Comparison of ENCODE assay signal across 19 cellular contexts in the genomic region with DNA sequence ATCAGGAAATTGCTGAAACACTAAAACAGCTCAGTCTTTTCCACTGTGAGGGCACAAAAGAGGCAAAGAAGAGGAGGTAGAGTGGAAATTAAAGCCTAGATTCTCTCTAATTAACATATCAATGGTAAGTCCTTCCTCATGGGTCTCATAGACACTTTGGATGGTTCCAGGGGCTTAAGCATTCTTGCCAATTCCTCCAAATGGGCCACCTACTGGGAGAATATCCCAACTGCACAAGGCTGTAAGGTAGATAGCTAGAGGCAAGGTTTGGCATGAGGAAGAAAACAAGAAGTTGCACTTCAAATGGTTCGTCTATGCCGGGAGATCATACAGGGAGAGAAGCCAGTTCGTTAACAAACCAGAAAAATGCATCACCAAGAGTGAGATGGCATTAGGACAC.
"Had no signal": no experiment of that assay in that cellular context is flagged by ENCODE, and none has a peak within 500 bp of the region (broad histone marks: within the 10 kb centered on the region; RNA-seq: fewer than 3 reads in every experiment).

No MANE protein-coding gene starts in this region.

- H3K9me3 ChIP-seq: ascending aorta, esophagus squamous epithelium, transverse colon had no signal

- H3K4me1 Mint-ChIP-seq: activated naive CD8-positive, alpha-beta T cell treated with anti-CD3 and anti-CD28 coated beads, Interleukin-2, amount 50 U/mL, for 24 hours; nephron progenitor cell had no signal

- H3K27ac ChIP-seq: ascending aorta, dorsolateral prefrontal cortex, esophagus squamous epithelium, left ventricle myocardium inferior, sigmoid colon, transverse colon had no signal

- H3K27me3 ChIP-seq: ascending aorta, dorsolateral prefrontal cortex, esophagus squamous epithelium, sigmoid colon, transverse colon had no signal

- H3K4me1 ChIP-seq: ascending aorta, esophagus squamous epithelium, left ventricle myocardium inferior, sigmoid colon, transverse colon had no signal

- DNase-seq: activated CD4-positive, alpha-beta T cell treated with anti-CD3 and anti-CD28 coated beads for 48 hours; activated naive CD4-positive, alpha-beta T cell treated with Interleukin-2 at 50 U/mL for 16 hours; activated naive CD8-positive, alpha-beta T cell treated with anti-CD3 and anti-CD28 coated beads, Interleukin-2, amount 50 U/mL, for 24 hours; dorsolateral prefrontal cortex; esophagus squamous epithelium; foreskin fibroblast; glutamatergic neuron; kidney; left ventricle myocardium inferior; mesenchymal stem cell; nephron progenitor cell; sigmoid colon; stimulated activated CD4-positive, alpha-beta T cell treated with anti-CD3 and anti-CD28 coated beads, Interleukin-2, amount 100 ng/mL, for 24 hours; stimulated activated naive CD4-positive, alpha-beta T cell; substantia nigra; T-helper 9 cell; transverse colon had no signal

- H3K36me3 ChIP-seq: ascending aorta, esophagus squamous epithelium, left ventricle myocardium inferior, sigmoid colon, transverse colon had no signal

- H3K4me3 ChIP-seq: ascending aorta, dorsolateral prefrontal cortex, esophagus squamous epithelium, left ventricle myocardium inferior, sigmoid colon, transverse colon had no signal

- H3K27ac Mint-ChIP-seq: activated naive CD8-positive, alpha-beta T cell treated with anti-CD3 and anti-CD28 coated beads, Interleukin-2, amount 50 U/mL, for 24 hours; activated T-helper 1 cell treated with anti-CD3 and anti-CD28 coated beads, Interleukin-12 subunit alpha, Interleukin-12 subunit beta, Interleukin-2, Interleukin-4 antibody, amounts not matched to agents 30 ng/mL and 10 ng/mL and 1 ng/mL, durations not matched to agents 14 hours and 24 hours and 36 hours; nephron progenitor cell had no signal

- H3K4me3 Mint-ChIP-seq: activated naive CD8-positive, alpha-beta T cell treated with anti-CD3 and anti-CD28 coated beads, Interleukin-2, amount 50 U/mL, for 24 hours; activated T-helper 1 cell treated with anti-CD3 and anti-CD28 coated beads, Interleukin-12 subunit alpha, Interleukin-12 subunit beta, Interleukin-2, Interleukin-4 antibody, amounts not matched to agents 30 ng/mL and 10 ng/mL and 1 ng/mL, durations not matched to agents 14 hours and 24 hours and 36 hours; nephron progenitor cell had no signal

- H3K27me3 Mint-ChIP-seq: activated naive CD8-positive, alpha-beta T cell treated with anti-CD3 and anti-CD28 coated beads, Interleukin-2, amount 50 U/mL, for 24 hours had no signal

- H3K9me3 Mint-ChIP-seq: nephron progenitor cell had no signal
